In the genomic region with DNA sequence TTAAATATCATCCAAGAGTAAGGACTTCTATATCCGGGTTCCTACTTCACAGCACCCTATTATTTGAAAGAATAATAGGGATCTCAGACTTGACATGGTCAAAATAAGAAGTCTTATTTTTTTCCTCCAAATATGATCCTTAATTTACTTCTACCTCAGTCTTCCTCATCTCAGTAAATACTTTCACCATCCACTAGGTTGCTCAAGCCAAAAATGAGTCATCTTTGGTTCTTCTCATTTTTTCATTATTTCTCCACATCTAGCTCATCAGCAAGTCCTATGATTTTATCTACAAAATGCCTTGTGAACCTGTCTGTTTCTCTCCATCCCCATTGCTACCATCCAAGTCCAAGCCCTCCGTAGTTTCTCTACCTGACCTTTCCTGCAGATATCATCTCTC, we compare ENCODE assay signal across 17 cellular contexts.
DNase-seq lines count a peak whose midpoint lies in the region; ATAC-seq and TF ChIP-seq lines count a peak whose summit lies in the region.
"Had no signal": no experiment of that assay in that cellular context is flagged by ENCODE, and none has a peak within 500 bp of the region (broad histone marks: within the 10 kb centered on the region; RNA-seq: fewer than 3 reads in every experiment).

No MANE protein-coding gene starts in this region.

- no peak overlapping the region for H3K4me3 ChIP-seq in BJ (ENCODE audit: low read depth, low read length)
- H3K4me3 ChIP-seq: MG63, right lobe of liver, SJSA1 had no signal

- POLR2A ChIA-PET in BJ (lab: Charles Lee): no interaction called here

- no peak for DNase-seq in BJ (ENCODE audit: low read depth)
- peak; percentile 20 to 38 for DNase-seq in Kasumi-1 (lab: John Stamatoyannopoulos, UW)
- peak; percentile 88 for DNase-seq in amniotic epithelial cell (ENCODE audit: low read depth)
- peak; percentile 75 for DNase-seq in iris pigment epithelial cell (ENCODE audit: low read depth)
- no peak for DNase-seq in effector CD8-positive, alpha-beta T cell (lab: John Stamatoyannopoulos, UW)
- DNase-seq in cerebellum (ENCODE audit: low spot score): no peak
- no peak for DNase-seq in natural killer cell
- DNase-seq: activated CD4-positive, alpha-beta T cell treated with anti-CD3 and anti-CD28 coated beads for 48 hours; activated naive CD4-positive, alpha-beta T cell treated with Interleukin-2 at 50 U/mL for 16 hours; effector CD4-positive, alpha-beta T cell; MG63; NCI-H510A; right lobe of liver had no signal

- H3K9me3 Mint-ChIP-seq in natural killer cell: no peaks in the 10 kb centered on the region
- H3K9me3 Mint-ChIP-seq: type B pancreatic cell had no signal

- intact Hi-C loops in natural killer cell (cut with micrococcal nuclease): no loop called here

- no peak overlapping the region for H3K27ac Mint-ChIP-seq in natural killer cell
- H3K27ac Mint-ChIP-seq: type B pancreatic cell had no signal

- TF ChIP-seq CTCF in BJ (IDR thresholded peaks at IDR 0.05; ENCODE audit: insufficient read depth, low read depth, low read length): 0 out of 2 replicates have a peak, but pooled peaks have one; percentile 15
- TF ChIP-seq CTCF in natural killer cell (IDR thresholded peaks at IDR 0.05): no peak

- no peaks in the 10 kb centered on the region for H3K36me3 ChIP-seq in BJ (ENCODE audit: control insufficient read depth, insufficient read depth, low read length)
- H3K36me3 ChIP-seq: MG63, right lobe of liver, SJSA1 had no signal

- ATAC-seq in GM19324 (IDR thresholded peaks at IDR 0.05; ENCODE audit: low FRiP score, unreplicated experiment) (no peak), natural killer cell (no peak)

- peaks cover 0 to 9% of the 10 kb centered on the region in 2 donors for H3K4me1 Mint-ChIP-seq in natural killer cell

- H3K4me3 Mint-ChIP-seq in natural killer cell: no peak overlapping the region
- H3K4me3 Mint-ChIP-seq: CD4-positive, CD25-positive, alpha-beta regulatory T cell; type B pancreatic cell had no signal

- no peaks in the 10 kb centered on the region for H3K36me3 Mint-ChIP-seq in natural killer cell
- H3K36me3 Mint-ChIP-seq: CD4-positive, CD25-positive, alpha-beta regulatory T cell; type B pancreatic cell had no signal

- H3K27me3 Mint-ChIP-seq in natural killer cell (ENCODE audit: low read depth in 2 of 2): peaks cover 12 to 14% of the 10 kb centered on the region in 2 donors
- H3K27me3 Mint-ChIP-seq: type B pancreatic cell had no signal

- H3K27me3 ChIP-seq in BJ (ENCODE audit: control insufficient read depth, insufficient read depth, low read length): peaks cover 4% of the 10 kb centered on the region
- H3K27me3 ChIP-seq: MG63, right lobe of liver, SJSA1 had no signal

- CTCF ChIA-PET in BJ (lab: Yijun Ruan, JAX): interaction anchor here (1.1 kb wide), 1 partner anchor 19 kb away, joined by 4 read pairs; no protein-coding TSS in a partner anchor

Comparison
In these comparisons a context has a peak if more than half of its experiments do, and no peak if none do; other contexts are left out.
1. DNase-seq: peak in Kasumi-1 (2 of 2), amniotic epithelial cell (single experiment) and iris pigment epithelial cell (single experiment); none in BJ (single experiment), effector CD8-positive, alpha-beta T cell (single experiment), cerebellum (single experiment) and natural killer cell (single experiment).